In the genomic region with DNA sequence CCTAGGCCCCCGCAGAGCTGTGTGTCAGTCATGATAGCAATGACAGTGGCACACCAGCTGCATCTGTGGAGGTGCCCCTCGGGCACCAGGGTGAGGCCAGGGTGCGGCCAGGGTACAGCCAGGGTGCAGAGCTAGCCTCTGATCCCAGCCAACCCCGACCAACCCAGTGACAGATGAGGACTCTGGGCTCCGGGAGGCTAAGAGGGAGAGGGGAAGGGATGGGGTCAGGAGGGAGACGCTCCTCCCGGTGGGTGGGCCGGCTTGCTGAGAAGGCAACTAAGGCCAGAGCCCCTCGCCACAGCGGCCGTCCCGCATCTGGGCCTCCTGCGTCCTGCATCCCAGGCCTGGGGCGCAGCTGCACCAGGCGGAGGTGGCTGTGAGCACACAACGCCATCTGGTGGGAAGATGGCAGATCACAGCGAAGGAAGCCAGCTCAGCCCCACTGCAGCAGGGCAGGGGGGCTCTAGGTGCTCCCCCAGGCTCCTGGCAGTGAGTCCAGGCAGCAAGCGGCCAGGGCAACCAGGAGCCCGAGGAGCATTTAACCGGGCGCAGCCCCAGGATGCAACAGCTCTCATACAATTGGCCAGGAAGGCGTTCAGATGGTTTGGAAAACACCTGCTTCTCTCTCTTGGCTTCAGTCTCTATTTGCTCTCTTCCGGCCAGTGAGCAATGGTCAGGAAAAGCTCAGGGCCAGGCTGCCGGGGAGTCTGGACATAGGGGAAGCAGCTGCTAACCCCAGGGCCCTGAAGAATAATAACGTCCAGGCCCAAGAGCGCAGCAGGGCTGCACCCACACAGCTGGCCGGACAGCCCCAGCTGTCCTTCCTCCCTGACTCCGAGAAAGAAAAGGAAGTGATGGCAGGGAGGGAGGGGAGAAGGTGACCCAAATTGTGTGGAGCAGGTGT, we compare ENCODE assay signal across 1 cellular context.
A peak's percentile ranks its signal among the peaks of the same experiment; 100 is the strongest.
TF ChIP-seq lines count a peak whose summit lies in the region.

No MANE protein-coding gene starts in this region.

TF ChIP-seq in HepG2, 621 proteins besides CTCF, POLR2A, EP300 and RAD21 (continued from another document):
- TF ChIP-seq, protein P1, sequence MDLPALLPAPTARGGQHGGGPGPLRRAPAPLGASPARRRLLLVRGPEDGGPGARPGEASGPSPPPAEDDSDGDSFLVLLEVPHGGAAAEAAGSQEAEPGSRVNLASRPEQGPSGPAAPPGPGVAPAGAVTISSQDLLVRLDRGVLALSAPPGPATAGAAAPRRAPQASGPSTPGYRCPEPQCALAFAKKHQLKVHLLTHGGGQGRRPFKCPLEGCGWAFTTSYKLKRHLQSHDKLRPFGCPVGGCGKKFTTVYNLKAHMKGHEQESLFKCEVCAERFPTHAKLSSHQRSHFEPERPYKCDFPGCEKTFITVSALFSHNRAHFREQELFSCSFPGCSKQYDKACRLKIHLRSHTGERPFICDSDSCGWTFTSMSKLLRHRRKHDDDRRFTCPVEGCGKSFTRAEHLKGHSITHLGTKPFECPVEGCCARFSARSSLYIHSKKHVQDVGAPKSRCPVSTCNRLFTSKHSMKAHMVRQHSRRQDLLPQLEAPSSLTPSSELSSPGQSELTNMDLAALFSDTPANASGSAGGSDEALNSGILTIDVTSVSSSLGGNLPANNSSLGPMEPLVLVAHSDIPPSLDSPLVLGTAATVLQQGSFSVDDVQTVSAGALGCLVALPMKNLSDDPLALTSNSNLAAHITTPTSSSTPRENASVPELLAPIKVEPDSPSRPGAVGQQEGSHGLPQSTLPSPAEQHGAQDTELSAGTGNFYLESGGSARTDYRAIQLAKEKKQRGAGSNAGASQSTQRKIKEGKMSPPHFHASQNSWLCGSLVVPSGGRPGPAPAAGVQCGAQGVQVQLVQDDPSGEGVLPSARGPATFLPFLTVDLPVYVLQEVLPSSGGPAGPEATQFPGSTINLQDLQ (CRISPR knock-in tag; IDR thresholded peaks at IDR 0.05): no peak
- TF ChIP-seq AKAP8 (CRISPR knock-in tag; IDR thresholded peaks at IDR 0.05) (no peak), ZNF572 (CRISPR knock-in tag; IDR thresholded peaks at IDR 0.05) (peak; percentile 44; the same call in 1 of the 2 replicates), KAT2B (IDR thresholded peaks at IDR 0.05; ENCODE audit: borderline replicate concordance, low read depth, low read length) (peak; percentile 9; the same call in 1 of the 2 replicates)
